In the genomic region with DNA sequence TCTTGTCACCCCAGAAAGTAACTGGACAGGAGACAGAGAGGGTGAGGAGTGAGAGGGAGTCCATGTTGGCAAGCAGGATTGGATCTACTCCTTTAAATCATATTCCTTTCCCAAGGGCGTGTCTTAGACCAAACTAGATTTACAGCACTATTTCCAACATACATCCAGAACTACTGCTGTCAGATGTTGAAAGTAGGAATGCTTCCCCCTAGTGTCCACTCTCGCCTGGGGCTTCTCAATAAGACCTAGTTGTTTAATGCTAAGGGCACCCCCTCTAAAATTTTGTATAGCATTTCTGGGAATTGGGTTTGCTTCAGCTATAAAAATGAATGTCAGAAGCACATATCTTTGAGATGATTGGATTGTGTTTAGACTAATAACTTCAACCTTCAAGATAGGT, we compare ENCODE assay signal across 10 cellular contexts. TPM values are rescaled to one million over a fixed set of nuclear protein-coding genes. Genes with fewer than 3 reads are reported as not detected.
A peak's percentile ranks its signal among the peaks of the same experiment; 100 is the strongest.
DNase-seq lines count a peak whose midpoint lies in the region; ATAC-seq, FAIRE-seq and TF ChIP-seq lines count a peak whose summit lies in the region.
"Had no signal": no experiment of that assay in that cellular context is flagged by ENCODE, and none has a peak within 500 bp of the region (broad histone marks: within the 10 kb centered on the region; RNA-seq: fewer than 3 reads in every experiment).

No MANE protein-coding gene starts in this region.

- WGBS in GM23248 (ENCODE audit: low coverage in 1 of 2, low lambda C conversion rate in 2 of 2, missing lambda C conversion rate in 2 of 2), 2 experiments = 11 to 30% methylated on average over 2 of the region's 2 CpGs
- 61% methylated on average over 2 of the region's 2 CpGs for WGBS in esophagus muscularis mucosa
- WGBS in pancreas, 2 donors = 21 to 39% methylated on average over 2 of the region's 2 CpGs

- H3K27me3 ChIP-seq in CD8-positive, alpha-beta T cell (ENCODE audit: insufficient read depth, low read length) = no peaks in the 10 kb centered on the region
- H3K27me3 ChIP-seq in GM23248 (replicated peaks; ENCODE audit: insufficient read depth) (no peaks in the 10 kb centered on the region), esophagus muscularis mucosa (no peaks in the 10 kb centered on the region), pancreas (no peaks in the 10 kb centered on the region)
- H3K27me3 ChIP-seq: ovary had no signal

- no peak for TF ChIP-seq POLR2A in esophagus muscularis mucosa (IDR thresholded peaks at IDR 0.05; ENCODE audit: low read depth)

- H4K20me1 ChIP-seq in GM23248 (ENCODE audit: insufficient read depth) = no peaks in the 10 kb centered on the region

- no peak overlapping the region for H3K4me3 Mint-ChIP-seq in CD8-positive, alpha-beta T cell
- H3K4me3 Mint-ChIP-seq: T-helper 1 cell treated with Interleukin-12 subunit alpha and Interleukin-12 subunit beta and Interleukin-4 antibody, amounts not matched to agents 30 μg/mL and 1 μg/mL, for 36 hours had no signal

- peak; percentile 51 for ATAC-seq in CD8-positive, alpha-beta T cell
- ATAC-seq in pancreas = peak; percentile 47 to 74 (median 68)
- ATAC-seq in left lobe of liver = no peak

- intact Hi-C loops in CD8-positive, alpha-beta T cell (cut with DNase I, micrococcal nuclease) = loop anchor here (2.0 to 5.0 kb wide), 3 partner anchors 13 to 241 kb away; partner anchors contain the start of genes OFD1 (in 1 of the 2) and TRAPPC2 (in 1 of the 2)
- intact Hi-C loops in esophagus muscularis mucosa (cut with DNase I) (loop anchor here (5.0 kb wide), 3 partner anchors 91 to 284 kb away; no protein-coding TSS in a partner anchor), pancreas (cut with DNase I) (loop anchor here in 1 of 3 donors (10.0 kb wide), 1 partner anchor 93 kb away; the partner anchor contains the start of gene TCEANC)

- no peaks in the 10 kb centered on the region for H3K9me3 ChIP-seq in CD8-positive, alpha-beta T cell (ENCODE audit: low read length)
- H3K9me3 ChIP-seq in GM23248 (ENCODE audit: low read depth) (no peaks in the 10 kb centered on the region), esophagus muscularis mucosa (no peaks in the 10 kb centered on the region), pancreas (no peaks in the 10 kb centered on the region)
- H3K9me3 ChIP-seq: ovary had no signal

- peaks cover 5% of the 10 kb centered on the region; the same call in 1 of the 2 replicates for H3F3A ChIP-seq in GM23248 (ENCODE audit: insufficient read depth)

- no peak overlapping the region for H3K27ac Mint-ChIP-seq in CD8-positive, alpha-beta T cell
- H3K27ac Mint-ChIP-seq: T-helper 1 cell treated with Interleukin-12 subunit alpha and Interleukin-12 subunit beta and Interleukin-4 antibody, amounts not matched to agents 30 μg/mL and 1 μg/mL, for 36 hours had no signal

- in situ Hi-C loops in GM23248 (cut with MboI) = loop anchor here (25.0 kb wide), 1 partner anchor 236 kb away; no protein-coding TSS in a partner anchor

- H3K79me2 ChIP-seq in GM23248 (ENCODE audit: insufficient read depth) = no peaks in the 10 kb centered on the region

- H3K4me3 ChIP-seq in CD8-positive, alpha-beta T cell (ENCODE audit: low read depth, low read length) = no peak overlapping the region
- H3K4me3 ChIP-seq in GM23248 (no peak overlapping the region), esophagus muscularis mucosa (no peak overlapping the region), pancreas (no peak overlapping the region)
- H3K4me3 ChIP-seq: ovary had no signal

- H3K9me2 ChIP-seq in GM23248 (ENCODE audit: insufficient read depth) = no peaks in the 10 kb centered on the region

- no peaks in the 10 kb centered on the region for H3K9me3 Mint-ChIP-seq in CD8-positive, alpha-beta T cell
- H3K9me3 Mint-ChIP-seq: T-helper 1 cell treated with Interleukin-12 subunit alpha and Interleukin-12 subunit beta and Interleukin-4 antibody, amounts not matched to agents 30 μg/mL and 1 μg/mL, for 36 hours had no signal

- no peak overlapping the region for H3K27ac ChIP-seq in CD8-positive, alpha-beta T cell (ENCODE audit: low read depth, low read length)
- H3K27ac ChIP-seq in GM23248 = peak overlapping the region; percentile 57
- no peak overlapping the region for H3K27ac ChIP-seq in esophagus muscularis mucosa (replicated peaks in 1 of 4)
- H3K27ac ChIP-seq in pancreas = no peak overlapping the region
- H3K27ac ChIP-seq: ovary had no signal

- no peak overlapping the region for H2AFZ ChIP-seq in GM23248

- peaks cover 25% of the 10 kb centered on the region for H3K36me3 ChIP-seq in CD8-positive, alpha-beta T cell (ENCODE audit: insufficient read depth, low read length)
- H3K36me3 ChIP-seq in GM23248 (ENCODE audit: low read depth) = no peaks in the 10 kb centered on the region; the same call in 1 of the 2 replicates
- H3K36me3 ChIP-seq in esophagus muscularis mucosa = peaks cover 0 to 32% (median 29%) of the 10 kb centered on the region in 4 donors
- peaks cover 0 to 35% (median 0%) of the 10 kb centered on the region in 3 donors for H3K36me3 ChIP-seq in pancreas
- H3K36me3 ChIP-seq: ovary had no signal

- peaks cover 69% of the 10 kb centered on the region for H3K36me3 Mint-ChIP-seq in CD8-positive, alpha-beta T cell

- peak in 3 of 7 experiments; percentile 23 to 55 (median 41) for DNase-seq in CD8-positive, alpha-beta T cell
- peak; percentile 70 for DNase-seq in GM23248
- peak; percentile 39 for DNase-seq in SW480 (ENCODE audit: low spot score)
- DNase-seq in esophagus muscularis mucosa (ENCODE audit: extremely low spot score) = no peak
- peak in 2 of 6 donors; percentile 13 to 27 for DNase-seq in pancreas
- DNase-seq in GF-D8 (lab: John Stamatoyannopoulos, UW) = no peak
- no peak for DNase-seq in putamen (ENCODE audit: low spot score)
- DNase-seq in left lobe of liver (ENCODE audit: low spot score) = no peak

- no peaks in the 10 kb centered on the region for H3K4me1 ChIP-seq in CD8-positive, alpha-beta T cell (ENCODE audit: insufficient read depth, low read length)
- H3K4me1 ChIP-seq in GM23248 (ENCODE audit: insufficient read depth) = peaks cover 4% of the 10 kb centered on the region; the same call in 1 of the 2 replicates
- H3K4me1 ChIP-seq in esophagus muscularis mucosa = peaks cover 0 to 8% (median under 1%) of the 10 kb centered on the region in 4 donors
- H3K4me1 ChIP-seq in pancreas = peaks cover 0 to 6% (median 2%) of the 10 kb centered on the region in 3 donors

- no peak for FAIRE-seq in pancreas (lab: Jason Lieb, UNC)

- H3K27me3 Mint-ChIP-seq in CD8-positive, alpha-beta T cell (ENCODE audit: low read depth) = no peaks in the 10 kb centered on the region

- CTCF ChIA-PET in CD8-positive, alpha-beta T cell (lab: Charles Lee) = interaction anchor here (0.7 to 1.6 kb wide), 7 partner anchors 12 to 284 kb away, joined by 3 to 5 read pairs (median 3); no protein-coding TSS in a partner anchor

- 0 out of 2 replicates have a peak overlapping the region, but pooled peaks have one; percentile 14 for H3K9ac ChIP-seq in GM23248

- no peak overlapping the region for H3K4me2 ChIP-seq in GM23248 (ENCODE audit: unreplicated experiment)

- TF ChIP-seq CTCF in CD8-positive, alpha-beta T cell (IDR thresholded peaks at IDR 0.05) = no peak
- TF ChIP-seq CTCF in esophagus muscularis mucosa (IDR thresholded peaks at IDR 0.05) (peak; percentile 12 to 52 (median 24)), pancreas (IDR thresholded peaks at IDR 0.05) (peak in 3 of 4 donors; percentile 17 to 33 (median 20))

- POLR2A ChIA-PET in CD8-positive, alpha-beta T cell (lab: Charles Lee) = no interaction called here

- TF ChIP-seq EP300 in esophagus muscularis mucosa (IDR thresholded peaks at IDR 0.05) = no peak

- H3K4me1 Mint-ChIP-seq in CD8-positive, alpha-beta T cell (ENCODE audit: low read depth) = peaks cover 27% of the 10 kb centered on the region

RNA-seq across cellular contexts. Expression of gene OFD1, which starts 13.3 kb away (rescaled TPM):
- total RNA-seq in CD8-positive, alpha-beta T cell = 10 to 100 TPM; 49.2 to 56.7 TPM
- 3.2 and 6.2 TPM in 2 replicates for total RNA-seq in GM23248 (2014; rRNA removed; shearing (Covaris generic))
- polyA plus RNA-seq in GM23248 (2016; fragmentation: Nextera tagmentation; extraction: Ambion mirVana) = 9.6 and 10.4 TPM in 2 replicates
- total RNA-seq in esophagus muscularis mucosa = 10 to 100 TPM; 12.6 to 17.2 (median 14.8) TPM
- 10 to 100 TPM; 13.1 to 32.9 (median 17.6) TPM for total RNA-seq in pancreas
- 10 to 100 TPM; 54.5 to 91.0 TPM for polyA plus RNA-seq in pancreas
- 10.1 TPM for total RNA-seq in left lobe of liver

RNA-seq across cellular contexts. Expression of gene TRAPPC2, which starts 13.4 kb away (rescaled TPM):
- total RNA-seq in CD8-positive, alpha-beta T cell = 10 to 100 TPM; 20.5 to 24.6 TPM
- 10.4 and 12.3 TPM in 2 replicates for total RNA-seq in GM23248 (2014; rRNA removed; shearing (Covaris generic))
- 11.3 and 12.0 TPM in 2 replicates for polyA plus RNA-seq in GM23248 (2016; fragmentation: Nextera tagmentation; extraction: Ambion mirVana)
- 10 to 100 TPM; 13.1 to 20.4 (median 15.2) TPM for total RNA-seq in esophagus muscularis mucosa
- total RNA-seq in pancreas = 10 to 100 TPM in 2 of 6 donors, 1 to 10 TPM in 4; 6.8 to 13.2 (median 9.4) TPM
- 1 to 10 TPM; 4.4 to 6.9 TPM for polyA plus RNA-seq in pancreas
- 5.8 TPM for total RNA-seq in left lobe of liver

RNA-seq across cellular contexts. Expression of gene RAB9A, which starts 58.9 kb away (rescaled TPM):
- 10 to 100 TPM; 19.4 to 21.5 TPM for total RNA-seq in CD8-positive, alpha-beta T cell
- 18.6 and 38.9 TPM in 2 replicates for total RNA-seq in GM23248 (2014; rRNA removed; shearing (Covaris generic))
- polyA plus RNA-seq in GM23248 (2016; fragmentation: Nextera tagmentation; extraction: Ambion mirVana) (38.9 and 40.4 TPM in 2 replicates), pancreas (10 to 100 TPM in 1 of 2 donors, 1 to 10 TPM in 1; 8.7 to 18.4 TPM)
- total RNA-seq in esophagus muscularis mucosa (10 to 100 TPM; 20.8 to 33.1 (median 25.4) TPM), pancreas (10 to 100 TPM; 11.7 to 22.0 (median 16.5) TPM), left lobe of liver (8.5 TPM)

Comparison
In these comparisons a context has a peak if more than half of its experiments do, and no peak if none do; other contexts are left out.
1. DNase-seq: peak in GM23248 (single experiment) and SW480 (single experiment); none in esophagus muscularis mucosa (single experiment), GF-D8 (single experiment), putamen (single experiment) and left lobe of liver (single experiment).